Comparison of ENCODE assay signal across 17 cellular contexts in genomic region chr2:121147766-121148165, GRCh38.
"Had no signal": no experiment of that assay in that cellular context is flagged by ENCODE, and none has a peak within 500 bp of the region (broad histone marks: within the 10 kb centered on the region; RNA-seq: fewer than 3 reads in every experiment).

No MANE protein-coding gene starts in this region.

- H3K9me3 Mint-ChIP-seq: activated naive CD8-positive, alpha-beta T cell treated with anti-CD3 and anti-CD28 coated beads, Interleukin-2, amount 50 U/mL, for 24 hours; activated T-helper 17 cell treated with anti-CD3 and anti-CD28 coated beads, Interleukin-2, amount 50 U/mL, for 72 hours; naive thymus-derived CD4-positive, alpha-beta T cell; stimulated activated naive B cell treated with anti-CD40 and anti-IgM and Interleukin-4, amounts not matched to agents 10 μg/mL and 1 μg/mL and 100 μg/mL, for 72 hours had no signal

- H3K27me3 Mint-ChIP-seq: activated naive CD8-positive, alpha-beta T cell treated with anti-CD3 and anti-CD28 coated beads, Interleukin-2, amount 50 U/mL, for 24 hours had no signal

- H3K4me1 ChIP-seq: ascending aorta, pancreas, thyroid gland had no signal

- H3K36me3 Mint-ChIP-seq: naive thymus-derived CD4-positive, alpha-beta T cell; stimulated activated naive B cell treated with anti-CD40 and anti-IgM and Interleukin-4, amounts not matched to agents 10 μg/mL and 1 μg/mL and 100 μg/mL, for 72 hours had no signal

- H3K27ac Mint-ChIP-seq: activated naive CD8-positive, alpha-beta T cell treated with anti-CD3 and anti-CD28 coated beads, Interleukin-2, amount 50 U/mL, for 24 hours; activated T-helper 17 cell treated with anti-CD3 and anti-CD28 coated beads, Interleukin-2, amount 50 U/mL, for 72 hours; naive thymus-derived CD4-positive, alpha-beta T cell; stimulated activated naive B cell treated with anti-CD40 and anti-IgM and Interleukin-4, amounts not matched to agents 10 μg/mL and 1 μg/mL and 100 μg/mL, for 72 hours had no signal

- H3K4me3 ChIP-seq: ascending aorta, esophagus muscularis mucosa, pancreas, thyroid gland had no signal

- H3K27ac ChIP-seq: ascending aorta, esophagus muscularis mucosa, pancreas, thyroid gland had no signal

- H3K27me3 ChIP-seq: ascending aorta, esophagus muscularis mucosa, pancreas, thyroid gland had no signal

- H3K36me3 ChIP-seq: ascending aorta, esophagus muscularis mucosa, pancreas, thyroid gland had no signal

- DNase-seq: activated CD4-positive, alpha-beta T cell treated with anti-CD3 and anti-CD28 coated beads, Interleukin-2, amount 50 U/mL, for 4 hours; activated CD4-positive, CD25-positive, alpha-beta regulatory T cell treated with anti-CD3 and anti-CD28 coated beads, Interleukin-2, amount 50 U/mL, for 72 hours; activated naive CD4-positive, alpha-beta T cell treated with Interleukin-2 at 50 U/mL for 16 hours; activated naive CD8-positive, alpha-beta T cell treated with anti-CD3 and anti-CD28 coated beads, Interleukin-2, amount 50 U/mL, for 24 hours; activated T-cell treated with anti-CD3 and anti-CD28 coated beads for 4 hours; caudate nucleus; left cardiac atrium; naive thymus-derived CD4-positive, alpha-beta T cell; pancreas; retina; stimulated activated CD4-positive, alpha-beta T cell treated with anti-CD3 and anti-CD28 coated beads, Interleukin-2, amount 100 ng/mL, for 48 hours; stimulated activated naive B cell treated with anti-CD40 and anti-IgM and Interleukin-4, amounts not matched to agents 10 μg/mL and 1 μg/mL and 100 μg/mL, for 72 hours; thyroid gland had no signal

- H3K4me3 Mint-ChIP-seq: activated naive CD8-positive, alpha-beta T cell treated with anti-CD3 and anti-CD28 coated beads, Interleukin-2, amount 50 U/mL, for 24 hours; activated T-helper 17 cell treated with anti-CD3 and anti-CD28 coated beads, Interleukin-2, amount 50 U/mL, for 72 hours; naive thymus-derived CD4-positive, alpha-beta T cell; stimulated activated naive B cell treated with anti-CD40 and anti-IgM and Interleukin-4, amounts not matched to agents 10 μg/mL and 1 μg/mL and 100 μg/mL, for 72 hours had no signal

- H3K4me1 Mint-ChIP-seq: activated naive CD8-positive, alpha-beta T cell treated with anti-CD3 and anti-CD28 coated beads, Interleukin-2, amount 50 U/mL, for 24 hours; activated T-helper 17 cell treated with anti-CD3 and anti-CD28 coated beads, Interleukin-2, amount 50 U/mL, for 72 hours; naive thymus-derived CD4-positive, alpha-beta T cell; stimulated activated naive B cell treated with anti-CD40 and anti-IgM and Interleukin-4, amounts not matched to agents 10 μg/mL and 1 μg/mL and 100 μg/mL, for 72 hours had no signal

- ATAC-seq: activated naive CD8-positive, alpha-beta T cell treated with anti-CD3 and anti-CD28 coated beads, Interleukin-2, amount 50 U/mL, for 24 hours; activated T-helper 17 cell treated with anti-CD3 and anti-CD28 coated beads, Interleukin-2, amount 50 U/mL, for 72 hours; left cardiac atrium; naive thymus-derived CD4-positive, alpha-beta T cell; SK-N-SH treated with all-trans-retinoic acid at 6 μM for 48 hours; stimulated activated naive B cell treated with anti-CD40 and anti-IgM and Interleukin-4, amounts not matched to agents 10 μg/mL and 1 μg/mL and 100 μg/mL, for 72 hours had no signal

- H3K9me3 ChIP-seq: ascending aorta, esophagus muscularis mucosa, pancreas, thyroid gland had no signal
